Comparison of ENCODE assay signal across 8 cellular contexts in genomic region chr3:76570436-76571057, GRCh38.
DNase-seq lines count a peak whose midpoint lies in the region; ATAC-seq and TF ChIP-seq lines count a peak whose summit lies in the region.

No MANE protein-coding gene starts in this region.

- H3K4me3 Mint-ChIP-seq in natural killer cell treated with Interleukin-12 subunit alpha and Interleukin-12 subunit beta and Interleukin-15 and Interleukin-18, amount 100 ng/mL, for 72 hours: no peak overlapping the region

- H3K4me3 ChIP-seq in right atrium auricular region (no peak overlapping the region), RWPE2 (ENCODE audit: severe bottlenecking) (no peak overlapping the region), uterus (no peak overlapping the region)

- no peak for TF ChIP-seq POLR2A in uterus (IDR thresholded peaks at IDR 0.05)

- H3K36me3 Mint-ChIP-seq in natural killer cell treated with Interleukin-12 subunit alpha and Interleukin-12 subunit beta and Interleukin-15 and Interleukin-18, amount 100 ng/mL, for 72 hours: no peaks in the 10 kb centered on the region

- ATAC-seq in Right ventricle myocardium inferior (no peak), RWPE2 (ENCODE audit: low read depth) (no peak), HG03280 (IDR thresholded peaks at IDR 0.05; ENCODE audit: unreplicated experiment) (no peak)
- no peak for ATAC-seq in natural killer cell treated with Interleukin-12 subunit alpha and Interleukin-12 subunit beta and Interleukin-15 and Interleukin-18, amount 100 ng/mL, for 72 hours

- H3K4me1 ChIP-seq in right atrium auricular region (no peaks in the 10 kb centered on the region), RWPE2 (ENCODE audit: insufficient read depth, poor library complexity, severe bottlenecking) (no peaks in the 10 kb centered on the region), uterus (no peaks in the 10 kb centered on the region)

- H3K27ac ChIP-seq in right atrium auricular region: no peak overlapping the region
- no peak overlapping the region for H3K27ac ChIP-seq in RWPE2 (ENCODE audit: poor library complexity, severe bottlenecking)
- H3K27ac ChIP-seq in uterus: no peak overlapping the region

- no peak overlapping the region for H3K27ac Mint-ChIP-seq in natural killer cell treated with Interleukin-12 subunit alpha and Interleukin-12 subunit beta and Interleukin-15 and Interleukin-18, amount 100 ng/mL, for 72 hours

- H3K27me3 Mint-ChIP-seq in natural killer cell treated with Interleukin-12 subunit alpha and Interleukin-12 subunit beta and Interleukin-15 and Interleukin-18, amount 100 ng/mL, for 72 hours: no peaks in the 10 kb centered on the region

- H3K9me3 Mint-ChIP-seq in natural killer cell treated with Interleukin-12 subunit alpha and Interleukin-12 subunit beta and Interleukin-15 and Interleukin-18, amount 100 ng/mL, for 72 hours: peaks cover 3% of the 10 kb centered on the region

- DNase-seq in right atrium auricular region (ENCODE audit: low spot score): no peak
- DNase-seq in Right ventricle myocardium inferior (ENCODE audit: missing footprints): no peak
- no peak for DNase-seq in RWPE2 (ENCODE audit: low spot score)
- peak; percentile 14 for DNase-seq in globus pallidus (ENCODE audit: low spot score)
- no peak for DNase-seq in natural killer cell treated with Interleukin-12 subunit alpha and Interleukin-12 subunit beta and Interleukin-15 and Interleukin-18, amount 100 ng/mL, for 72 hours (ENCODE audit: low spot score)
- DNase-seq in stimulated activated CD4-positive, alpha-beta T cell treated with anti-CD3 and anti-CD28 coated beads, Interleukin-15, amount 100 ng/mL, for 24 hours: no peak
- DNase-seq in uterus: no peak

- H3K9me3 ChIP-seq in right atrium auricular region: no peaks in the 10 kb centered on the region
- H3K9me3 ChIP-seq in RWPE2 (ENCODE audit: severe bottlenecking): no peaks in the 10 kb centered on the region
- H3K9me3 ChIP-seq in uterus: no peaks in the 10 kb centered on the region

- H3K4me1 Mint-ChIP-seq in natural killer cell treated with Interleukin-12 subunit alpha and Interleukin-12 subunit beta and Interleukin-15 and Interleukin-18, amount 100 ng/mL, for 72 hours (ENCODE audit: low read depth in 2 of 2): no peaks in the 10 kb centered on the region

- intact Hi-C loops in Right ventricle myocardium inferior (cut with DNase I): loop anchor here (5.0 kb wide), 1 partner anchor 203 kb away; no protein-coding TSS in a partner anchor
- intact Hi-C loops in uterus (cut with DNase I; ENCODE audit: low total_unique reads): no loop called here

- H3K27me3 ChIP-seq in right atrium auricular region (no peaks in the 10 kb centered on the region), RWPE2 (ENCODE audit: insufficient read depth, poor library complexity, severe bottlenecking) (peaks cover 6% of the 10 kb centered on the region), uterus (no peaks in the 10 kb centered on the region)

- H3K36me3 ChIP-seq in right atrium auricular region (no peaks in the 10 kb centered on the region), RWPE2 (ENCODE audit: low read depth) (no peaks in the 10 kb centered on the region), uterus (no peaks in the 10 kb centered on the region)

- TF ChIP-seq CTCF in right atrium auricular region (IDR thresholded peaks at IDR 0.05) (peak; percentile 55 to 65), RWPE2 (IDR thresholded peaks at IDR 0.05; ENCODE audit: poor library complexity, severe bottlenecking) (peak; percentile 85), uterus (IDR thresholded peaks at IDR 0.05) (peak in 1 of 4 experiments; percentile 9)
